Comparison of ENCODE assay signal across 11 cellular contexts in the genomic region with DNA sequence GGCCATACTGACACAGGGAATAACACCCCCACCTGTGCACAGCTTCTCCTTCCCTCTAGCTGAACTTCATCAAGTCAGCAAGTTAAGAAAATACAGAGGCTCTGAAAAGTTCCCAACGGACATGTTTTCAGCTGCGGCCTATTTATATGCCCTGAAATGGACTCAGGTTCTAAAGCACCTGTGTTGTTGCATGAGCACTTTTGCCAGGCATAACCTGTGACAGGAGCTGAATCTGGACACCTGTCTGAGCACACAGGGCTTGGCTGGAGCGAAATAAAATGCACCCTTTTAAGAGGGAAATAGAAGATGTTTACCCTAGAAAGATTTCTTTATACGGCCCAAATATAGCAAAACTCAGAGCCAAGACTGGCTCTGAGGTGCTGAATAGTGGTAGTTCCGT. TPM values are rescaled to one million over a fixed set of nuclear protein-coding genes. Genes with fewer than 3 reads are reported as not detected.
DNase-seq lines count a peak whose midpoint lies in the region; ATAC-seq and TF ChIP-seq lines count a peak whose summit lies in the region.
"Had no signal": no experiment of that assay in that cellular context is flagged by ENCODE, and none has a peak within 500 bp of the region (broad histone marks: within the 10 kb centered on the region; RNA-seq: fewer than 3 reads in every experiment).

No MANE protein-coding gene starts in this region.

- no peaks in the 10 kb centered on the region for H3K27me3 ChIP-seq in H9 (ENCODE audit: insufficient read depth, low read length)
- H3K27me3 ChIP-seq in parathyroid adenoma (ENCODE audit: control insufficient read depth, insufficient read depth, low read length), result no peaks in the 10 kb centered on the region
- H3K27me3 ChIP-seq: BLaER1 had no signal

- no peak overlapping the region for H2BK20ac ChIP-seq in H9 (ENCODE audit: low read depth, low read length, poor library complexity, severe bottlenecking)

- no peak overlapping the region for H3K23ac ChIP-seq in H9 (ENCODE audit: insufficient read length, low read depth, low read length)

- H3K4me3 Mint-ChIP-seq in H9, result no peak overlapping the region
- H3K4me3 Mint-ChIP-seq: CD4-positive, CD25-positive, alpha-beta regulatory T cell had no signal

- H2BK15ac ChIP-seq in H9 (ENCODE audit: low read depth, low read length), result no peak overlapping the region

- no peak overlapping the region for H2BK120ac ChIP-seq in H9 (ENCODE audit: low read depth, low read length, poor library complexity, severe bottlenecking)

- H3K79me1 ChIP-seq in H9 (ENCODE audit: insufficient read depth, low read depth, low read length, poor library complexity, severe bottlenecking), result peaks cover 3% of the 10 kb centered on the region

- DNase-seq in H9 (no peak), caudate nucleus (lab: John Stamatoyannopoulos, UW) (no peak), A172 (ENCODE audit: low spot score) (no peak), left colon (no peak)
- DNase-seq: CD4-positive, CD25-positive, alpha-beta regulatory T cell; DMS53 had no signal

- intact Hi-C loops in left colon (cut with DNase I, micrococcal nuclease), result no loop called here

- H3K4me1 ChIP-seq in H9 (ENCODE audit: insufficient read depth, low read length) (peaks cover 5% of the 10 kb centered on the region; the same call in 1 of the 2 replicates), parathyroid adenoma (peaks cover 57% of the 10 kb centered on the region)
- H3K4me1 ChIP-seq: BLaER1 had no signal

- H3K4me3 ChIP-seq in parathyroid adenoma (ENCODE audit: low read depth, low read length), result no peak overlapping the region
- H3K4me3 ChIP-seq: BLaER1 had no signal

- no peak overlapping the region for H4K8ac ChIP-seq in H9 (replicated peaks; ENCODE audit: insufficient read length, low read depth, low read length)

- H4K20me1 ChIP-seq in H9 (ENCODE audit: control insufficient read depth, insufficient read depth, insufficient read length), result no peaks in the 10 kb centered on the region
- H4K20me1 ChIP-seq: BLaER1 had no signal

- H3K4me2 ChIP-seq in H9 (ENCODE audit: insufficient read depth, insufficient read length, low read length) (no peak overlapping the region), parathyroid adenoma (ENCODE audit: low read length) (no peak overlapping the region)
- H3K4me2 ChIP-seq: BLaER1 had no signal

- no peak overlapping the region for H4K91ac ChIP-seq in H9 (ENCODE audit: insufficient read length, low read depth, low read length)

- no peak overlapping the region for H2AK5ac ChIP-seq in H9 (ENCODE audit: insufficient read length, low read length)

- no peak overlapping the region for H2BK12ac ChIP-seq in H9 (ENCODE audit: insufficient read length, low read depth, low read length)

- H3K27ac ChIP-seq in H9 (ENCODE audit: insufficient read length, low read depth, low read length) (no peak overlapping the region), caudate nucleus (ENCODE audit: low read depth, low read length) (peak overlapping the region; percentile 79), parathyroid adenoma (peak overlapping the region; percentile 51)
- H3K27ac ChIP-seq: BLaER1 had no signal

- H3T11ph ChIP-seq in H9 (ENCODE audit: low read length), result no peak overlapping the region

- no peaks in the 10 kb centered on the region for H3K23me2 ChIP-seq in H9 (ENCODE audit: insufficient read length, low read depth, low read length, poor library complexity, severe bottlenecking)

- no peak overlapping the region for H4K5ac ChIP-seq in H9 (ENCODE audit: insufficient read length, low read depth, low read length)

- no peaks in the 10 kb centered on the region for H3K9me3 Mint-ChIP-seq in H9
- H3K9me3 Mint-ChIP-seq: CD4-positive, CD25-positive, alpha-beta regulatory T cell had no signal

- H3K14ac ChIP-seq in H9 (ENCODE audit: insufficient read depth, low read length), result no peak overlapping the region

- ATAC-seq in HG03520 (IDR thresholded peaks at IDR 0.05; ENCODE audit: unreplicated experiment) (no peak), left colon (no peak)
- ATAC-seq: HepG2 had no signal

- no peak overlapping the region for H3K18ac ChIP-seq in H9 (ENCODE audit: insufficient read length, low read depth, low read length)

- H3K4me1 Mint-ChIP-seq in H9, result peaks cover 37 to 40% of the 10 kb centered on the region in 2 experiments
- H3K4me1 Mint-ChIP-seq: CD4-positive, CD25-positive, alpha-beta regulatory T cell had no signal

- H3K27ac Mint-ChIP-seq in H9, result peak overlapping the region in 2 of 3 experiments; percentile 64 to 76; a peak in 1 of 7 replicates
- H3K27ac Mint-ChIP-seq: CD4-positive, CD25-positive, alpha-beta regulatory T cell had no signal

- H3K9me3 ChIP-seq in H9 (ENCODE audit: control insufficient read depth, low read depth, low read length) (no peaks in the 10 kb centered on the region), parathyroid adenoma (ENCODE audit: control insufficient read depth, low read length) (no peaks in the 10 kb centered on the region)
- H3K9me3 ChIP-seq: BLaER1 had no signal

- H3K36me3 Mint-ChIP-seq in H9 (ENCODE audit: insufficient read depth in 1 of 3, low read depth in 3 of 3), result peaks cover 0 to 2% (median 0%) of the 10 kb centered on the region in 3 experiments; a peak in 1 of 7 replicates
- H3K36me3 Mint-ChIP-seq: CD4-positive, CD25-positive, alpha-beta regulatory T cell had no signal

- H3K79me2 ChIP-seq in H9 (ENCODE audit: insufficient read depth, low read length) (peaks cover 9% of the 10 kb centered on the region; the same call in 1 of the 2 replicates), parathyroid adenoma (peaks cover 70% of the 10 kb centered on the region)

- WGBS in H9 (ENCODE audit: extremely low coverage, insufficient read length, low lambda C conversion rate), result no CpG with 5 or more reads among the region's 5 CpGs

- no peak overlapping the region for H3K56ac ChIP-seq in H9 (ENCODE audit: insufficient read length, low read depth, low read length)

- H3K9ac ChIP-seq in H9 (ENCODE audit: extremely low read depth, insufficient read length, low read length), result no peak overlapping the region
- H3K9ac ChIP-seq in parathyroid adenoma, result no peak overlapping the region
- H3K9ac ChIP-seq: BLaER1 had no signal

- H2AFZ ChIP-seq in H9 (ENCODE audit: low read length) (no peak overlapping the region), parathyroid adenoma (peak overlapping the region; percentile 23)

- TF ChIP-seq CTCF in H9 (conservative IDR thresholded peaks at IDR 0.05) (no peak), parathyroid adenoma (IDR thresholded peaks at IDR 0.05) (no peak)

- no peaks in the 10 kb centered on the region for H3K36me3 ChIP-seq in parathyroid adenoma (ENCODE audit: control insufficient read depth, insufficient read depth, low read length)
- H3K36me3 ChIP-seq: BLaER1 had no signal

- no peak overlapping the region for H2BK5ac ChIP-seq in H9 (ENCODE audit: insufficient read length, low read length)

- no peaks in the 10 kb centered on the region for H3K27me3 Mint-ChIP-seq in H9 (ENCODE audit: low read depth)
- H3K27me3 Mint-ChIP-seq: CD4-positive, CD25-positive, alpha-beta regulatory T cell had no signal

- H3K4ac ChIP-seq in H9 (ENCODE audit: low read depth, low read length), result no peak overlapping the region

RNA-seq across cellular contexts. Expression of a gene that starts 46.7 kb away (rescaled TPM):
- 52.3 and 52.7 TPM in 2 replicates for total RNA-seq in H9 (2021)
- 1.0 and 1.6 TPM in 2 replicates for total RNA-seq in A172 (2014; rRNA removed; shearing (Covaris generic))
- total RNA-seq in left colon, result 10 to 100 TPM; 66.1 to 75.7 TPM
- total RNA-seq: A673 had no signal

Comparison
In these comparisons a context has a peak if more than half of its experiments do, and no peak if none do; other contexts are left out.
1. RNA of a gene that starts 46.7 kb away (total RNA-seq): 66.1 to 75.7 TPM in left colon and 52.3 to 52.7 TPM in H9; 1.0 to 1.6 TPM in A172; every median in the first group is over 10 times any median in the second.